Comparison of ENCODE assay signal across 22 cellular contexts in the genomic region with DNA sequence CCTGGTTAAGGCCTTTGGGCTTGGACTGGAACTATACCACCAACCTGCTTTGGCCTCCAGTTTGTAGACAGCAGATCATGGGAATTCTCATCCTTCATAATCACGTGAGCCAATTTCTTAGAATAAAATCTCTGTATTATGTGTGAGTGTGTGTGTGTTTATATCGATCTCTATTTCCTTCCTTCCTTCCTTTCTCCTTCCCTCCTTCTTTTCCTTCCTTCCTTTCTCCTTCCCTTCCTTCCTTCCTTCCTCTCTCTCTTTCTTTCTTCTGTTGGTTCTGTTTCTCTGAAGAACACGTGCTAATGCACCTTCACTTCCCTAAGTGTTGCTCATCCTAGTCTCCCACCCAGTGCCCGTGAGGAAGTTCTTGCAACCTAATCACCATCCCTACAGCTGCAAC. TPM values are rescaled to one million over a fixed set of nuclear protein-coding genes. Genes with fewer than 3 reads are reported as not detected.
A peak's percentile ranks its signal among the peaks of the same experiment; 100 is the strongest.
DNase-seq lines count a peak whose midpoint lies in the region; ATAC-seq and TF ChIP-seq lines count a peak whose summit lies in the region.
"Had no signal": no experiment of that assay in that cellular context is flagged by ENCODE, and none has a peak within 500 bp of the region (broad histone marks: within the 10 kb centered on the region; RNA-seq: fewer than 3 reads in every experiment).

No MANE protein-coding gene starts in this region.

- no peak for TF ChIP-seq POLR2A in erythroblast (IDR thresholded peaks at IDR 0.05; ENCODE audit: low read length)

- H3K27ac Mint-ChIP-seq in activated naive CD4-positive, alpha-beta T cell treated with anti-CD3 and anti-CD28 coated beads, Interleukin-2, amount 10 ng/mL, durations not matched to agents 7 days and 5 days = peak overlapping the region; percentile 40
- H3K27ac Mint-ChIP-seq in activated naive CD4-positive, alpha-beta T cell treated with anti-CD3 and anti-CD28 coated beads for 36 hours = no peak overlapping the region
- peak overlapping the region; percentile 65 for H3K27ac Mint-ChIP-seq in chondrocyte (ENCODE audit: unreplicated experiment)
- H3K27ac Mint-ChIP-seq: GM23338 had no signal

- H3K4me1 ChIP-seq in HEK293 (ENCODE audit: control insufficient read depth, insufficient read depth, low read length) = no peaks in the 10 kb centered on the region

- DNase-seq in activated naive CD4-positive, alpha-beta T cell treated with anti-CD3 and anti-CD28 coated beads, Interleukin-2, amount 10 ng/mL, durations not matched to agents 7 days and 5 days = no peak
- no peak for DNase-seq in activated naive CD4-positive, alpha-beta T cell treated with anti-CD3 and anti-CD28 coated beads for 36 hours
- no peak for DNase-seq in chondrocyte (ENCODE audit: low spot score)
- no peak for DNase-seq in erythroblast (lab: John Stamatoyannopoulos, UW)
- no peak for DNase-seq in HEK293T (ENCODE audit: extremely low spot score)
- DNase-seq: C1 segment of cervical spinal cord; CD4-positive, alpha-beta memory T cell; COR-L47; DMS53; H9; MG63; NCI-H1105 treated with DMSO at 0.1 percent for 48 hours; NCI-H146; NCI-H2029; NCI-H446; NCI-H524 treated with DMSO at 0.1 percent for 48 hours; NCI-H774; SJCRH30 had no signal

- no peak for ATAC-seq in GM18519 (IDR thresholded peaks at IDR 0.05; ENCODE audit: low FRiP score, unreplicated experiment)
- ATAC-seq: GM23338 had no signal

- no peak overlapping the region for H3K27ac ChIP-seq in HEK293 (ENCODE audit: extremely low read depth, low read depth, low read length)
- H3K27ac ChIP-seq: HL-60, SJCRH30 had no signal

- no peaks in the 10 kb centered on the region for H3K9me3 ChIP-seq in HEK293 (ENCODE audit: control insufficient read depth, insufficient read depth, low read depth, low read length)
- H3K9me3 ChIP-seq: MG63, SJCRH30 had no signal

- intact Hi-C loops in activated naive CD4-positive, alpha-beta T cell treated with anti-CD3 and anti-CD28 coated beads for 36 hours (cut with micrococcal nuclease) = no loop called here

- H3K4me3 Mint-ChIP-seq in activated naive CD4-positive, alpha-beta T cell treated with anti-CD3 and anti-CD28 coated beads, Interleukin-2, amount 10 ng/mL, durations not matched to agents 7 days and 5 days = no peak overlapping the region
- no peak overlapping the region for H3K4me3 Mint-ChIP-seq in activated naive CD4-positive, alpha-beta T cell treated with anti-CD3 and anti-CD28 coated beads for 36 hours
- no peak overlapping the region for H3K4me3 Mint-ChIP-seq in chondrocyte (ENCODE audit: unreplicated experiment)
- H3K4me3 Mint-ChIP-seq: CD4-positive, alpha-beta memory T cell; GM23338; H9 had no signal

- H3K9me3 Mint-ChIP-seq in activated naive CD4-positive, alpha-beta T cell treated with anti-CD3 and anti-CD28 coated beads, Interleukin-2, amount 10 ng/mL, durations not matched to agents 7 days and 5 days = no peaks in the 10 kb centered on the region
- H3K9me3 Mint-ChIP-seq in activated naive CD4-positive, alpha-beta T cell treated with anti-CD3 and anti-CD28 coated beads for 36 hours = no peaks in the 10 kb centered on the region
- no peaks in the 10 kb centered on the region for H3K9me3 Mint-ChIP-seq in chondrocyte (ENCODE audit: low read depth)
- H3K9me3 Mint-ChIP-seq: GM23338, H9 had no signal

- peaks cover 57% of the 10 kb centered on the region for H3K27me3 Mint-ChIP-seq in activated naive CD4-positive, alpha-beta T cell treated with anti-CD3 and anti-CD28 coated beads, Interleukin-2, amount 10 ng/mL, durations not matched to agents 7 days and 5 days
- no peaks in the 10 kb centered on the region for H3K27me3 Mint-ChIP-seq in activated naive CD4-positive, alpha-beta T cell treated with anti-CD3 and anti-CD28 coated beads for 36 hours (ENCODE audit: low read depth)
- H3K27me3 Mint-ChIP-seq in chondrocyte (ENCODE audit: low read depth) = peaks cover 4% of the 10 kb centered on the region

- H3K4me3 ChIP-seq in HEK293 (ENCODE audit: low read depth, low read length) = no peak overlapping the region
- H3K4me3 ChIP-seq: GM23338, MG63, SJCRH30 had no signal

- CTCF ChIA-PET in activated naive CD4-positive, alpha-beta T cell treated with anti-CD3 and anti-CD28 coated beads, Interleukin-2, amount 10 ng/mL, durations not matched to agents 7 days and 5 days (lab: Charles Lee) = no interaction called here
- CTCF ChIA-PET in activated naive CD4-positive, alpha-beta T cell treated with anti-CD3 and anti-CD28 coated beads for 36 hours (lab: Charles Lee) = no interaction called here
- CTCF ChIA-PET in HEK293 (lab: Yijun Ruan, JAX) (no interaction called here), HEK293T (lab: Yijun Ruan, JAX) (no interaction called here)

- POLR2A ChIA-PET in HEK293 (lab: Yijun Ruan, JAX) = no interaction called here
- POLR2A ChIA-PET in HEK293T (lab: Yijun Ruan, JAX) = no interaction called here

- H3K36me3 ChIP-seq in HEK293 (ENCODE audit: control insufficient read depth in 2 of 2, insufficient read depth in 1 of 2, low read length in 2 of 2) = no peaks in the 10 kb centered on the region
- H3K36me3 ChIP-seq: MG63, SJCRH30 had no signal

- H3K36me3 Mint-ChIP-seq in activated naive CD4-positive, alpha-beta T cell treated with anti-CD3 and anti-CD28 coated beads, Interleukin-2, amount 10 ng/mL, durations not matched to agents 7 days and 5 days = no peaks in the 10 kb centered on the region
- no peaks in the 10 kb centered on the region for H3K36me3 Mint-ChIP-seq in activated naive CD4-positive, alpha-beta T cell treated with anti-CD3 and anti-CD28 coated beads for 36 hours (ENCODE audit: low read depth)
- H3K36me3 Mint-ChIP-seq in chondrocyte (ENCODE audit: low read depth) = no peaks in the 10 kb centered on the region
- H3K36me3 Mint-ChIP-seq: CD4-positive, alpha-beta memory T cell had no signal

- no peak for TF ChIP-seq CTCF in HEK293 (tag by site-specific recombination; IDR thresholded peaks at IDR 0.05)
- no peak for TF ChIP-seq CTCF in chondrocyte (IDR thresholded peaks at IDR 0.05)

- peaks cover 23% of the 10 kb centered on the region for H3K4me1 Mint-ChIP-seq in activated naive CD4-positive, alpha-beta T cell treated with anti-CD3 and anti-CD28 coated beads, Interleukin-2, amount 10 ng/mL, durations not matched to agents 7 days and 5 days
- H3K4me1 Mint-ChIP-seq in activated naive CD4-positive, alpha-beta T cell treated with anti-CD3 and anti-CD28 coated beads for 36 hours (ENCODE audit: low read depth) = no peaks in the 10 kb centered on the region
- peaks cover 23% of the 10 kb centered on the region for H3K4me1 Mint-ChIP-seq in chondrocyte (ENCODE audit: low read depth)

TF ChIP-seq in HEK293, 187 proteins besides CTCF, POLR2A, EP300 and RAD21:
- TF ChIP-seq ZBTB8A (tag by site-specific recombination; IDR thresholded peaks at IDR 0.05) (no peak), ZNF366 (tag by site-specific recombination; conservative IDR thresholded peaks at IDR 0.05) (peak; percentile 92)

TF ChIP-seq in HEK293T, 16 proteins besides CTCF, POLR2A, EP300 and RAD21:
- TF ChIP-seq ARNT (IDR thresholded peaks at IDR 0.05) = no peak

RNA-seq across cellular contexts. Expression of gene PHB1, which starts 35.5 kb away (rescaled TPM):
- 100 to 1,000 TPM; 390 to 404 TPM for total RNA-seq in activated naive CD4-positive, alpha-beta T cell treated with anti-CD3 and anti-CD28 coated beads for 36 hours
- total RNA-seq in chondrocyte = 108 to 129 TPM (median 114 TPM) in 3 replicates

RNA-seq across cellular contexts. Expression of gene NGFR, which starts 44.9 kb away (rescaled TPM):
- under 1 TPM; 0.12 TPM for total RNA-seq in activated naive CD4-positive, alpha-beta T cell treated with anti-CD3 and anti-CD28 coated beads for 36 hours
- 1.7 to 4.4 TPM (median 1.8 TPM) in 3 replicates for total RNA-seq in chondrocyte
